21 cellular contexts compared by ENCODE assay signal in the genomic region with DNA sequence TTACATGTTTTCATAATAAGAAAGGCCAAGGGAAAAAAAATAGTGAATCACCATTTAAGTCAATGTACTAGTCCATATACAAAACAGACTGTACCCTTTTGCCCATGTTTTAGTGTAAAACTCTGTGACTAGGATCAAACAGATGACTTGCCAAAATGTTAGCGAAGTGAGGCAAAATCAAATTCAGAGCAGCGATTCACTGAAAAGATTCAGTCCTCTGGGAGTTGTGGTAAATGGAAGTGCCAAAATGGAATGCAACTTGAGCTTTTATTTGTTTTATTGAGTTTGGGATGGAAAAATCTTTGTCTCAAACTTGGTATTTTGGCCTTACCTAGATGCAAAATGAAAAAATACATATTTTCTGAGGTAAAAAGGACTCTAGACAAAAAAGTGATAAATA. TPM values are rescaled to one million over a fixed set of nuclear protein-coding genes. Genes with fewer than 3 reads are reported as not detected.
DNase-seq lines count a peak whose midpoint lies in the region; ATAC-seq and TF ChIP-seq lines count a peak whose summit lies in the region.
"Had no signal": no experiment of that assay in that cellular context is flagged by ENCODE, and none has a peak within 500 bp of the region (broad histone marks: within the 10 kb centered on the region; RNA-seq: fewer than 3 reads in every experiment).

No MANE protein-coding gene starts in this region.

- H3K9me3 ChIP-seq in CD8-positive, alpha-beta T cell (ENCODE audit: low read length), result no peaks in the 10 kb centered on the region
- no peaks in the 10 kb centered on the region for H3K9me3 ChIP-seq in T-helper 17 cell (ENCODE audit: control insufficient read depth, low read length, poor library complexity, severe bottlenecking)
- H3K9me3 ChIP-seq: colonic mucosa, prostate gland, transverse colon had no signal

- H3K36me3 ChIP-seq in CD8-positive, alpha-beta T cell (ENCODE audit: insufficient read depth, low read length), result peaks cover 12% of the 10 kb centered on the region
- H3K36me3 ChIP-seq: prostate gland had no signal

- H3K27me3 ChIP-seq in CD8-positive, alpha-beta T cell (ENCODE audit: insufficient read depth, low read length), result no peaks in the 10 kb centered on the region
- H3K27me3 ChIP-seq: colonic mucosa, transverse colon had no signal

- peaks cover 64% of the 10 kb centered on the region for H3K36me3 Mint-ChIP-seq in CD8-positive, alpha-beta T cell
- H3K36me3 Mint-ChIP-seq in T-helper 17 cell (ENCODE audit: low read depth) (peaks cover 20% of the 10 kb centered on the region), osteocyte (ENCODE audit: unreplicated experiment) (peaks cover 36% of the 10 kb centered on the region), WTC11 (0 out of 2 replicates have a peak, but pooled peaks cover 3% of the 10 kb centered on the region)

- H3K4me3 Mint-ChIP-seq in CD8-positive, alpha-beta T cell, result no peak overlapping the region
- H3K4me3 Mint-ChIP-seq in T-helper 17 cell (peak overlapping the region; percentile 83), osteocyte (ENCODE audit: unreplicated experiment) (peak overlapping the region; percentile 14), WTC11 (no peak overlapping the region)
- H3K4me3 Mint-ChIP-seq: nephron had no signal

- H3K27ac Mint-ChIP-seq in CD8-positive, alpha-beta T cell, result peak overlapping the region; percentile 53
- peak overlapping the region; percentile 95 for H3K27ac Mint-ChIP-seq in T-helper 17 cell
- peak overlapping the region; percentile 79 for H3K27ac Mint-ChIP-seq in osteocyte (ENCODE audit: unreplicated experiment)
- no peak overlapping the region for H3K27ac Mint-ChIP-seq in WTC11
- H3K27ac Mint-ChIP-seq: nephron had no signal

- H3K4me1 Mint-ChIP-seq in CD8-positive, alpha-beta T cell (ENCODE audit: low read depth), result peaks cover 44% of the 10 kb centered on the region
- peaks cover 24% of the 10 kb centered on the region for H3K4me1 Mint-ChIP-seq in T-helper 17 cell
- H3K4me1 Mint-ChIP-seq in osteocyte (ENCODE audit: unreplicated experiment), result peaks cover 29% of the 10 kb centered on the region
- H3K4me1 Mint-ChIP-seq in WTC11, result no peaks in the 10 kb centered on the region
- H3K4me1 Mint-ChIP-seq: nephron had no signal

- H3K4me3 ChIP-seq in CD8-positive, alpha-beta T cell (ENCODE audit: low read depth, low read length), result no peak overlapping the region
- H3K4me3 ChIP-seq: colonic mucosa, lung, prostate gland, transverse colon had no signal

- H3K27ac ChIP-seq in CD8-positive, alpha-beta T cell (ENCODE audit: low read depth, low read length), result no peak overlapping the region
- H3K27ac ChIP-seq: C4-2B, colonic mucosa, prostate gland had no signal

- POLR2A ChIA-PET in CD8-positive, alpha-beta T cell (lab: Charles Lee), result interaction anchor here (1.6 kb wide), 1 partner anchor 9 kb away, joined by 7 read pairs; the partner anchor contains the start of gene CDADC1
- POLR2A ChIA-PET in WTC11 (lab: Charles Lee), result no interaction called here

- CTCF ChIA-PET in CD8-positive, alpha-beta T cell (lab: Charles Lee), result no interaction called here
- CTCF ChIA-PET in WTC11 (lab: Charles Lee), result interaction anchor here (0.9 to 1.5 kb wide), 2 partner anchors 9 to 24 kb away, joined by 3 read pairs; no protein-coding TSS in a partner anchor

- intact Hi-C loops in CD8-positive, alpha-beta T cell (cut with DNase I, micrococcal nuclease), result loop anchor here in 1 of 2 experiments (5.0 kb wide), 1 partner anchor 280 kb away; the partner anchor contains the start of gene FNDC3A

- TF ChIP-seq CTCF in CD8-positive, alpha-beta T cell (IDR thresholded peaks at IDR 0.05), result no peak
- TF ChIP-seq CTCF in osteocyte (IDR thresholded peaks at IDR 0.05) (no peak), WTC11 (IDR thresholded peaks at IDR 0.05) (no peak)

- H3K27me3 Mint-ChIP-seq in CD8-positive, alpha-beta T cell (ENCODE audit: low read depth), result no peaks in the 10 kb centered on the region
- H3K27me3 Mint-ChIP-seq in T-helper 17 cell (no peaks in the 10 kb centered on the region), osteocyte (ENCODE audit: unreplicated experiment) (no peaks in the 10 kb centered on the region), WTC11 (ENCODE audit: low read depth) (no peaks in the 10 kb centered on the region)

- H3K9me3 Mint-ChIP-seq in CD8-positive, alpha-beta T cell, result no peaks in the 10 kb centered on the region
- H3K9me3 Mint-ChIP-seq in osteocyte (ENCODE audit: unreplicated experiment) (no peaks in the 10 kb centered on the region), WTC11 (no peaks in the 10 kb centered on the region)
- H3K9me3 Mint-ChIP-seq: nephron had no signal

- no peak for DNase-seq in CD8-positive, alpha-beta T cell
- DNase-seq in T-helper 17 cell, result no peak
- peak; percentile 94 for DNase-seq in fibroblast of gingiva (ENCODE audit: low read depth)
- no peak for DNase-seq in osteocyte (ENCODE audit: extremely low spot score, unreplicated experiment)
- no peak for DNase-seq in COLO829 (ENCODE audit: low spot score)
- DNase-seq in activated CD4-positive, alpha-beta T cell treated with anti-CD3 and anti-CD28 coated beads for 48 hours, result no peak
- DNase-seq in WTC11 (ENCODE audit: low spot score), result no peak
- DNase-seq: colonic mucosa, NCI-H2029 treated with DMSO at 0.1 percent for 48 hours, NCI-H510A, SHP77, T-helper 2 cell, transverse colon had no signal

- no peak for ATAC-seq in CD8-positive, alpha-beta T cell
- ATAC-seq in T-helper 17 cell (no peak), HG02840 (IDR thresholded peaks at IDR 0.05; ENCODE audit: low FRiP score, unreplicated experiment) (no peak), WTC11 (no peak)

- peaks cover 8% of the 10 kb centered on the region for H3K4me1 ChIP-seq in CD8-positive, alpha-beta T cell (ENCODE audit: insufficient read depth, low read length)
- H3K4me1 ChIP-seq: prostate gland had no signal

TF ChIP-seq in WTC11, 78 proteins besides CTCF, POLR2A, EP300 and RAD21 (continues in another document):
- no peak for TF ChIP-seq FOXK1 (CRISPR knock-in tag; IDR thresholded peaks at IDR 0.05)
- no peak for TF ChIP-seq JAZF1 (CRISPR knock-in tag; IDR thresholded peaks at IDR 0.05)
- TF ChIP-seq, protein P1, sequence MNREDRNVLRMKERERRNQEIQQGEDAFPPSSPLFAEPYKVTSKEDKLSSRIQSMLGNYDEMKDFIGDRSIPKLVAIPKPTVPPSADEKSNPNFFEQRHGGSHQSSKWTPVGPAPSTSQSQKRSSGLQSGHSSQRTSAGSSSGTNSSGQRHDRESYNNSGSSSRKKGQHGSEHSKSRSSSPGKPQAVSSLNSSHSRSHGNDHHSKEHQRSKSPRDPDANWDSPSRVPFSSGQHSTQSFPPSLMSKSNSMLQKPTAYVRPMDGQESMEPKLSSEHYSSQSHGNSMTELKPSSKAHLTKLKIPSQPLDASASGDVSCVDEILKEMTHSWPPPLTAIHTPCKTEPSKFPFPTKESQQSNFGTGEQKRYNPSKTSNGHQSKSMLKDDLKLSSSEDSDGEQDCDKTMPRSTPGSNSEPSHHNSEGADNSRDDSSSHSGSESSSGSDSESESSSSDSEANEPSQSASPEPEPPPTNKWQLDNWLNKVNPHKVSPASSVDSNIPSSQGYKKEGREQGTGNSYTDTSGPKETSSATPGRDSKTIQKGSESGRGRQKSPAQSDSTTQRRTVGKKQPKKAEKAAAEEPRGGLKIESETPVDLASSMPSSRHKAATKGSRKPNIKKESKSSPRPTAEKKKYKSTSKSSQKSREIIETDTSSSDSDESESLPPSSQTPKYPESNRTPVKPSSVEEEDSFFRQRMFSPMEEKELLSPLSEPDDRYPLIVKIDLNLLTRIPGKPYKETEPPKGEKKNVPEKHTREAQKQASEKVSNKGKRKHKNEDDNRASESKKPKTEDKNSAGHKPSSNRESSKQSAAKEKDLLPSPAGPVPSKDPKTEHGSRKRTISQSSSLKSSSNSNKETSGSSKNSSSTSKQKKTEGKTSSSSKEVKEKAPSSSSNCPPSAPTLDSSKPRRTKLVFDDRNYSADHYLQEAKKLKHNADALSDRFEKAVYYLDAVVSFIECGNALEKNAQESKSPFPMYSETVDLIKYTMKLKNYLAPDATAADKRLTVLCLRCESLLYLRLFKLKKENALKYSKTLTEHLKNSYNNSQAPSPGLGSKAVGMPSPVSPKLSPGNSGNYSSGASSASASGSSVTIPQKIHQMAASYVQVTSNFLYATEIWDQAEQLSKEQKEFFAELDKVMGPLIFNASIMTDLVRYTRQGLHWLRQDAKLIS (CRISPR knock-in tag; IDR thresholded peaks at IDR 0.05; ENCODE audit: borderline replicate concordance), result no peak
- no peak for TF ChIP-seq ZNF396 (CRISPR knock-in tag; IDR thresholded peaks at IDR 0.05; ENCODE audit: borderline replicate concordance)
- TF ChIP-seq ZSCAN18 (CRISPR knock-in tag; IDR thresholded peaks at IDR 0.05), result no peak
- TF ChIP-seq, protein P2, sequence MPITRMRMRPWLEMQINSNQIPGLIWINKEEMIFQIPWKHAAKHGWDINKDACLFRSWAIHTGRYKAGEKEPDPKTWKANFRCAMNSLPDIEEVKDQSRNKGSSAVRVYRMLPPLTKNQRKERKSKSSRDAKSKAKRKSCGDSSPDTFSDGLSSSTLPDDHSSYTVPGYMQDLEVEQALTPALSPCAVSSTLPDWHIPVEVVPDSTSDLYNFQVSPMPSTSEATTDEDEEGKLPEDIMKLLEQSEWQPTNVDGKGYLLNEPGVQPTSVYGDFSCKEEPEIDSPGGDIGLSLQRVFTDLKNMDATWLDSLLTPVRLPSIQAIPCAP (CRISPR knock-in tag; IDR thresholded peaks at IDR 0.05), result no peak
- no peak for TF ChIP-seq ZNF263 (CRISPR knock-in tag; IDR thresholded peaks at IDR 0.05; ENCODE audit: low read depth)
- TF ChIP-seq, protein P3, sequence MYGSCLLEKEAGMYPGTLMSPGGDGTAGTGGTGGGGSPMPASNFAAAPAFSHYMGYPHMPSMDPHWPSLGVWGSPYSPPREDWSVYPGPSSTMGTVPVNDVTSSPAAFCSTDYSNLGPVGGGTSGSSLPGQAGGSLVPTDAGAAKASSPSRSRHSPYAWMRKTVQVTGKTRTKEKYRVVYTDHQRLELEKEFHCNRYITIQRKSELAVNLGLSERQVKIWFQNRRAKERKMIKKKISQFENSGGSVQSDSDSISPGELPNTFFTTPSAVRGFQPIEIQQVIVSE (CRISPR knock-in tag; IDR thresholded peaks at IDR 0.05; ENCODE audit: borderline replicate concordance), result no peak

RNA-seq across cellular contexts. Expression of gene CDADC1, which starts 9.1 kb away (rescaled TPM):
- total RNA-seq in CD8-positive, alpha-beta T cell, result 10 to 100 TPM; 15.9 to 17.2 TPM
- total RNA-seq in T-helper 17 cell (10 to 100 TPM; 16.5 to 18.6 TPM), osteocyte (8.4 and 11.9 TPM in 2 replicates), WTC11 (2021) (2.9 to 4.9 TPM (median 4.0 TPM) in 3 replicates)

RNA-seq across cellular contexts. Expression of gene MLNR, which starts 36.7 kb away (rescaled TPM):
- total RNA-seq in CD8-positive, alpha-beta T cell, result not detected
- total RNA-seq in T-helper 17 cell (not detected), osteocyte (not detected in 2 replicates), WTC11 (2021) (not detected in 3 replicates)
- total RNA-seq: activated CD8-positive, alpha-beta memory T cell treated with anti-CD3 and anti-CD28 coated beads for 36 hours; colonic mucosa; Daoy; glomerular endothelial cell; lung; transverse colon had no signal

Comparison
In these comparisons a context has a peak if more than half of its experiments do, and no peak if none do; other contexts are left out.
1. H3K4me3 Mint-ChIP-seq: peak in T-helper 17 cell (single experiment) and osteocyte (single experiment); none in CD8-positive, alpha-beta T cell (single experiment) and WTC11 (single experiment).